17 cellular contexts compared by ENCODE assay signal in genomic region chr22:41347066-41347859, GRCh38. TPM values are rescaled to one million over a fixed set of nuclear protein-coding genes. Genes with fewer than 3 reads are reported as not detected.
A peak's percentile ranks its signal among the peaks of the same experiment; 100 is the strongest.
DNase-seq lines count a peak whose midpoint lies in the region; ATAC-seq and TF ChIP-seq lines count a peak whose summit lies in the region.
"Had no signal": no experiment of that assay in that cellular context is flagged by ENCODE, and none has a peak within 500 bp of the region (broad histone marks: within the 10 kb centered on the region; RNA-seq: fewer than 3 reads in every experiment).

No MANE protein-coding gene starts in this region.

- H3K27ac ChIP-seq in C4-2B: peak overlapping the region; percentile 20
- peak overlapping the region; percentile 16 to 83 (median 56) for H3K27ac ChIP-seq in right lobe of liver

- H3K4me1 ChIP-seq in right lobe of liver: peaks cover 0 to 48% (median 24%) of the 10 kb centered on the region in 4 donors

- H3K9me3 ChIP-seq in right lobe of liver: no peaks in the 10 kb centered on the region

- no peak for TF ChIP-seq POLR2A in right lobe of liver (IDR thresholded peaks at IDR 0.05)

- no peak overlapping the region for H3K4me3 ChIP-seq in right lobe of liver

- intact Hi-C loops in right lobe of liver (cut with DNase I): no loop called here

- ATAC-seq in right lobe of liver (peak; percentile 76 to 80 (median 78)), GM18511 (IDR thresholded peaks at IDR 0.05; ENCODE audit: unreplicated experiment) (no peak)
- ATAC-seq: HCT116, Panc1 had no signal

- H3K36me3 ChIP-seq in right lobe of liver: peaks cover 0 to 60% (median 32%) of the 10 kb centered on the region in 4 donors

- no peak for TF ChIP-seq RAD21 in Ishikawa (IDR thresholded peaks at IDR 0.05; ENCODE audit: low read depth)

- 32% methylated on average over 8 of the region's 18 CpGs for WGBS in right lobe of liver (ENCODE audit: insufficient coverage, low coverage, low lambda C conversion rate, missing lambda C conversion rate)

- no peak for TF ChIP-seq EP300 in Ishikawa (IDR thresholded peaks at IDR 0.05; ENCODE audit: borderline replicate concordance)

- no peak for TF ChIP-seq CTCF in C4-2B (conservative IDR thresholded peaks at IDR 0.05)
- no peak for TF ChIP-seq CTCF in right lobe of liver (IDR thresholded peaks at IDR 0.05)

- no peaks in the 10 kb centered on the region for H3K27me3 ChIP-seq in right lobe of liver

- DNase-seq in cerebellar cortex (ENCODE audit: low spot score) (peak; percentile 92), right lobe of liver (peak; percentile 85 to 96 (median 95)), D341Med (ENCODE audit: low spot score) (no peak), NCI-H146 (lab: John Stamatoyannopoulos, UW) (no peak)
- DNase-seq: ACHN, AML-193, COR-L47, DMS79, MV-4-11, NCI-H1417, NCI-H2081, NCI-H510A treated with DMSO at 0.1 percent for 48 hours had no signal

TF ChIP-seq in Ishikawa, 13 proteins besides CTCF, POLR2A, EP300 and RAD21:
- no peak for TF ChIP-seq CEBPB (IDR thresholded peaks at IDR 0.05)
- no peak for TF ChIP-seq USF1 (IDR thresholded peaks at IDR 0.05)
- no peak for TF ChIP-seq FOXM1 (IDR thresholded peaks at IDR 0.05; ENCODE audit: borderline replicate concordance, low read depth)
- TF ChIP-seq NFIC (IDR thresholded peaks at IDR 0.05): peak; percentile 76
- TF ChIP-seq TAF1 (IDR thresholded peaks at IDR 0.05; ENCODE audit: low read depth): no peak

RNA-seq across cellular contexts. Expression of gene TEF, which starts 34.5 kb away (rescaled TPM):
- total RNA-seq in right lobe of liver: 10 to 100 TPM in 4 of 6 experiments, 1 to 10 TPM in 2; 6.1 to 28.9 (median 15.5) TPM

RNA-seq across cellular contexts. Expression of gene ZC3H7B, which starts 45.9 kb away (rescaled TPM):
- total RNA-seq in right lobe of liver: 10 to 100 TPM; 26.5 to 50.1 (median 42.7) TPM

Comparison
In these comparisons a context has a peak if more than half of its experiments do, and no peak if none do; other contexts are left out.
1. DNase-seq: peak in cerebellar cortex (single experiment) and right lobe of liver (3 of 3); none in D341Med (single experiment) and NCI-H146 (single experiment).